ENCODE assay signal across 24 cellular contexts in the genomic region with DNA sequence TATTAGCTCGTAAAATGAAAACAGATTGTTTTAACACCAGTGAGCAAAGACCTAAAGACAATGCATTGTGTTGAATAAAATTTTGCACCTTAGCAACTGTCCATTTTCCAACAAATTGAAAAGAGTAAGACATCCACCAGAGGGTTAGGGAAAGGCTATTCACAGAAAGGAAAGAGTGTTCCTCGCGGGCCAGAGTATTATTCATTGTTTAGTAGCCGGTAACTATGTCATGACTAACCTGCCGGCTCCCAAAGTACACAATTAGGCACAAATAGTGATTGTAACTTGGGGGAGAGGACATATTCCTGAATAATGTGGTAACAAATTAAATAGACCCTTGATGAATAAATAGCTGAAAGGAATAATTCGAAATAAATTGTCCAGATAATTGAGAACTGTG.
"Had no signal": no experiment of that assay in that cellular context is flagged by ENCODE, and none has a peak within 500 bp of the region (broad histone marks: within the 10 kb centered on the region; RNA-seq: fewer than 3 reads in every experiment).

No MANE protein-coding gene starts in this region.

- H3K4me3 Mint-ChIP-seq: activated CD4-positive, alpha-beta memory T cell treated with anti-CD3 and anti-CD28 coated beads, Interleukin-2, amount 10 ng/mL, durations not matched to agents 7 days and 5 days; activated naive CD4-positive, alpha-beta T cell treated with anti-CD3 and anti-CD28 coated beads, Interleukin-2, amount 10 ng/mL, durations not matched to agents 7 days and 5 days; activated naive CD8-positive, alpha-beta T cell treated with anti-CD3 and anti-CD28 coated beads for 36 hours; activated T-cell treated with anti-CD3 and anti-CD28 coated beads, Interleukin-2, amount 50 U/mL, for 72 hours; T-cell had no signal

- DNase-seq: activated CD4-positive, alpha-beta memory T cell treated with anti-CD3 and anti-CD28 coated beads, Interleukin-2, amount 10 ng/mL, durations not matched to agents 7 days and 5 days; activated CD4-positive, alpha-beta T cell treated with anti-CD3 and anti-CD28 coated beads, Interleukin-2, amount 50 U/mL, for 1 hour; activated CD4-positive, CD25-positive, alpha-beta regulatory T cell; activated CD8-positive, alpha-beta memory T cell treated with anti-CD3 and anti-CD28 coated beads, Interleukin-2, amount 50 U/mL, for 4 hours; activated gamma-delta T cell treated with Interleukin-2 at 50 U/mL for 16 hours; activated naive CD4-positive, alpha-beta T cell treated with anti-CD3 and anti-CD28 coated beads, Interleukin-2, amount 10 ng/mL, durations not matched to agents 7 days and 5 days; activated naive CD8-positive, alpha-beta T cell treated with anti-CD3 and anti-CD28 coated beads for 36 hours; activated T-cell treated with anti-CD3 and anti-CD28 coated beads, Interleukin-2, amount 50 U/mL, for 72 hours; caudate nucleus; NCI-H1105 treated with DMSO at 0.1 percent for 48 hours; NCI-H146; NCI-H187 treated with DMSO at 0.1 percent for 48 hours; NCI-H2081 treated with DMSO at 0.1 percent for 48 hours; NCI-H446; NCI-H524; NCI-H82; SIG-M5; T-cell; T-helper 2 cell; T1000 had no signal

- H3K4me1 Mint-ChIP-seq: activated CD4-positive, alpha-beta memory T cell treated with anti-CD3 and anti-CD28 coated beads, Interleukin-2, amount 10 ng/mL, durations not matched to agents 7 days and 5 days; activated naive CD4-positive, alpha-beta T cell treated with anti-CD3 and anti-CD28 coated beads, Interleukin-2, amount 10 ng/mL, durations not matched to agents 7 days and 5 days; activated naive CD8-positive, alpha-beta T cell treated with anti-CD3 and anti-CD28 coated beads for 36 hours; T-cell had no signal

- H3K4me2 ChIP-seq: KMS-11 had no signal

- H3K27me3 Mint-ChIP-seq: activated CD4-positive, alpha-beta memory T cell treated with anti-CD3 and anti-CD28 coated beads, Interleukin-2, amount 10 ng/mL, durations not matched to agents 7 days and 5 days; activated naive CD4-positive, alpha-beta T cell treated with anti-CD3 and anti-CD28 coated beads, Interleukin-2, amount 10 ng/mL, durations not matched to agents 7 days and 5 days; activated naive CD8-positive, alpha-beta T cell treated with anti-CD3 and anti-CD28 coated beads for 36 hours; T-cell had no signal

- H3K36me3 Mint-ChIP-seq: activated naive CD4-positive, alpha-beta T cell treated with anti-CD3 and anti-CD28 coated beads, Interleukin-2, amount 10 ng/mL, durations not matched to agents 7 days and 5 days; activated naive CD8-positive, alpha-beta T cell treated with anti-CD3 and anti-CD28 coated beads for 36 hours; T-cell had no signal

- H3K27ac ChIP-seq: KMS-11, VCaP had no signal

- ATAC-seq: activated T-cell treated with anti-CD3 and anti-CD28 coated beads, Interleukin-2, amount 50 U/mL, for 72 hours; Panc1; T-cell had no signal

- H3K27ac Mint-ChIP-seq: activated CD4-positive, alpha-beta memory T cell treated with anti-CD3 and anti-CD28 coated beads, Interleukin-2, amount 10 ng/mL, durations not matched to agents 7 days and 5 days; activated naive CD4-positive, alpha-beta T cell treated with anti-CD3 and anti-CD28 coated beads, Interleukin-2, amount 10 ng/mL, durations not matched to agents 7 days and 5 days; activated naive CD8-positive, alpha-beta T cell treated with anti-CD3 and anti-CD28 coated beads for 36 hours; activated T-cell treated with anti-CD3 and anti-CD28 coated beads, Interleukin-2, amount 50 U/mL, for 72 hours; activated T-helper 2 cell treated with anti-CD3 and anti-CD28 coated beads, Interferon-gamma antibody, Interleukin-2, Interleukin-4, amounts not matched to agents 10 μg/mL and 5 μg/mL and 100 μg/mL, durations not matched to agents 14 hours and 24 hours and 36 hours; T-cell had no signal

- H3K9ac ChIP-seq: KMS-11 had no signal
